7 cellular contexts compared by ENCODE assay signal in genomic region chr4:111048316-111048715, GRCh38.
"Had no signal": no experiment of that assay in that cellular context is flagged by ENCODE, and none has a peak within 500 bp of the region (broad histone marks: within the 10 kb centered on the region; RNA-seq: fewer than 3 reads in every experiment).

No MANE protein-coding gene starts in this region.

- H3K27ac Mint-ChIP-seq: IgD-negative memory B cell had no signal

- H3K36me3 Mint-ChIP-seq: IgD-negative memory B cell had no signal

- ATAC-seq: HepG2 had no signal

- H3K4me1 Mint-ChIP-seq: H9, IgD-negative memory B cell had no signal

- DNase-seq: GOT3, H9, HCEC 1CT, KBM-7 had no signal

- H3K27me3 Mint-ChIP-seq: IgD-negative memory B cell had no signal

- H3K4me3 Mint-ChIP-seq: H9, IgD-negative memory B cell had no signal

- H3K27ac ChIP-seq: HL-60 had no signal
